22 cellular contexts compared by ENCODE assay signal in the genomic region with DNA sequence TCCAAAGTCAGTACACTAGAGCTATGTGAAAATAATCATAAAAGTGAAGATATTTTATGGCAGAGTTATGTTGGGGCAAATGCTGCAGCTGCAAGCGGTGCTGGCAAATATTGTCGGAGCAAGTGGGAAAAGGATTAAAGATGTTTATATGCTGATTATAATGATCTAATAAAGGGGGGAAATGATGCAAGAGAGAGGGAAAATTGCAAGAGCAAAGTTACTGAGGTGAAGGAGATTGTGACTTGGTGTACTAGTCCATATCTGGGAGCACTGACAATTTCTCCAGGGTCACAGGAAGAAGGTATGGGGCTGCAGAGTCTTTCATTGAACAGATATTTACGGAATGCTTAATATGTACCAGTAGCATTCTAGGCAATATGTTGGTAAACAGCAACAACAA. TPM values are rescaled to one million over a fixed set of nuclear protein-coding genes. Genes with fewer than 3 reads are reported as not detected.
A peak's percentile ranks its signal among the peaks of the same experiment; 100 is the strongest.
DNase-seq lines count a peak whose midpoint lies in the region; ATAC-seq, FAIRE-seq and TF ChIP-seq lines count a peak whose summit lies in the region.
"Had no signal": no experiment of that assay in that cellular context is flagged by ENCODE, and none has a peak within 500 bp of the region (broad histone marks: within the 10 kb centered on the region; RNA-seq: fewer than 3 reads in every experiment).

No MANE protein-coding gene starts in this region.

- no TSS peak for BruUV-seq in K562 (replicated peaks; lab: Mats Ljungman, UMichigan)

- H3K4me2 ChIP-seq in K562 (ENCODE audit: insufficient read depth, low read length): no peak overlapping the region

- H3K4me3 ChIP-seq in SK-N-MC: no peak overlapping the region
- H3K4me3 ChIP-seq in K562: no peak overlapping the region
- no peak overlapping the region for H3K4me3 ChIP-seq in fibroblast of villous mesenchyme (ENCODE audit: low read depth, low read length)
- H3K4me3 ChIP-seq: BLaER1 treated with 17β-estradiol and CSF1 and Interleukin-3, amounts not matched to agents 10 nM and 100 nM had no signal

- CTCF ChIA-PET in K562 (lab: Yijun Ruan, JAX; ENCODE audit: low intra/inter-chr PET ratio): no interaction called here

- TF ChIP-seq CTCF in K562 (IDR thresholded peaks at IDR 0.05 in 2 of 3, conservative IDR thresholded peaks at IDR 0.05 in 1 of 3; ENCODE audit: insufficient read depth in 2 of 3, low read depth in 1 of 3, low read length in 3 of 3) (no peak), fibroblast of villous mesenchyme (IDR thresholded peaks at IDR 0.05; ENCODE audit: insufficient read depth, low read depth, low read length) (no peak)

- H4K20me1 ChIP-seq in K562 (replicated peaks; ENCODE audit: control insufficient read depth, insufficient read depth, low read length): no peaks in the 10 kb centered on the region
- H4K20me1 ChIP-seq: BLaER1 treated with 17β-estradiol and CSF1 and Interleukin-3, amounts not matched to agents 10 nM and 100 nM had no signal

- intact Hi-C loops in K562 (cut with micrococcal nuclease): no loop called here

- ATAC-seq in K562 (no peak; the same call in 2 of the 3 replicates), HG02973 (IDR thresholded peaks at IDR 0.05; ENCODE audit: unreplicated experiment) (no peak), GM21447 (IDR thresholded peaks at IDR 0.05; ENCODE audit: unreplicated experiment) (no peak)
- ATAC-seq: CD8-positive, alpha-beta T cell had no signal

- H3K4me1 ChIP-seq in K562 (replicated peaks in 1 of 2; ENCODE audit: control insufficient read depth in 2 of 2, insufficient read depth in 2 of 2, low read length in 2 of 2): no peaks in the 10 kb centered on the region
- H3K4me1 ChIP-seq: Caco-2 had no signal

- 97% methylated on average over 3 of the region's 3 CpGs for WGBS in K562 (ENCODE audit: insufficient coverage, low coverage, missing lambda C conversion rate)

- H3K36me3 ChIP-seq in SK-N-MC (ENCODE audit: insufficient read depth, low read length) (peaks cover 62% of the 10 kb centered on the region), K562 (ENCODE audit: control insufficient read depth, insufficient read depth, low read length) (peaks cover 89% of the 10 kb centered on the region)

- TF ChIP-seq RAD21 in K562 (CRISPR knock-in tag; conservative IDR thresholded peaks at IDR 0.05 in 1 of 2, IDR thresholded peaks at IDR 0.05 in 1 of 2): no peak

- in situ Hi-C loops in K562 (cut with MboI): no loop called here

- FAIRE-seq in K562 (lab: Jason Lieb, UNC): no peak
- FAIRE-seq: A204.1, D721Med, G401.6, GM12892, GM18507 had no signal

- no peak overlapping the region for H2AFZ ChIP-seq in K562 (ENCODE audit: low read depth, low read length)

- H3K9ac ChIP-seq in SK-N-MC (ENCODE audit: insufficient read length) (peak overlapping the region; percentile 6), K562 (ENCODE audit: insufficient read depth in 1 of 2, low read depth in 2 of 2, low read length in 2 of 2) (no peak overlapping the region)
- H3K9ac ChIP-seq: BLaER1 treated with 17β-estradiol and CSF1 and Interleukin-3, amounts not matched to agents 10 nM and 100 nM had no signal

- H3K79me2 ChIP-seq in K562 (ENCODE audit: control insufficient read depth, insufficient read depth, low read length): no peaks in the 10 kb centered on the region; the same call in 2 of the 3 replicates

- no peak for TF ChIP-seq EP300 in K562 (IDR thresholded peaks at IDR 0.05; ENCODE audit: low read length)

- no peaks in the 10 kb centered on the region for H3K9me1 ChIP-seq in K562 (ENCODE audit: control insufficient read depth, insufficient read depth, low read length)

- no peak for TF ChIP-seq POLR2A in K562 (conservative IDR thresholded peaks at IDR 0.05)

- H3K27me3 ChIP-seq in K562 (ENCODE audit: control insufficient read depth in 2 of 2, insufficient read depth in 2 of 2, low read length in 2 of 2): no peaks in the 10 kb centered on the region
- H3K27me3 ChIP-seq: BLaER1 treated with 17β-estradiol and CSF1 and Interleukin-3, amounts not matched to agents 10 nM and 100 nM had no signal

- H3K27ac ChIP-seq in SK-N-MC (peak overlapping the region; percentile 62), K562 (ENCODE audit: extremely low read depth, low read depth, low read length) (no peak overlapping the region; the same call in 2 of the 3 replicates)
- H3K27ac ChIP-seq: C4-2B had no signal

- POLR2A ChIA-PET in K562 (lab: Yijun Ruan, JAX): interaction anchor here (1.1 to 1.5 kb wide), 3 partner anchors 8 to 18 kb away, joined by 3 to 7 read pairs (median 3); no protein-coding TSS in a partner anchor

- no peak for DNase-seq in SK-N-MC (ENCODE audit: low read depth, low spot score)
- no peak for DNase-seq in K562 (ENCODE audit: extremely low read depth in 1 of 4, low spot score in 3 of 4)
- peak; percentile 72 for DNase-seq in fibroblast of villous mesenchyme (ENCODE audit: low read depth)
- DNase-seq in NCI-H82 (lab: John Stamatoyannopoulos, UW): no peak
- no peak for DNase-seq in NAMALWA (ENCODE audit: low spot score)
- DNase-seq: 8988T; AML-193; Caco-2; Calu3; CD4-positive, alpha-beta T cell; CD8-positive, alpha-beta T cell; DMS79 treated with DMSO at 0.1 percent for 48 hours; GF-D8 had no signal

- H3K9me3 ChIP-seq in SK-N-MC (ENCODE audit: low read depth, low read length) (no peaks in the 10 kb centered on the region), K562 (replicated peaks; ENCODE audit: control insufficient read depth, insufficient read depth, low read depth, low read length) (no peaks in the 10 kb centered on the region)
- H3K9me3 ChIP-seq: BLaER1 treated with 17β-estradiol and CSF1 and Interleukin-3, amounts not matched to agents 10 nM and 100 nM; Caco-2 had no signal

TF ChIP-seq in K562, 482 proteins besides CTCF, POLR2A, EP300 and RAD21:
- TF ChIP-seq, protein P1, sequence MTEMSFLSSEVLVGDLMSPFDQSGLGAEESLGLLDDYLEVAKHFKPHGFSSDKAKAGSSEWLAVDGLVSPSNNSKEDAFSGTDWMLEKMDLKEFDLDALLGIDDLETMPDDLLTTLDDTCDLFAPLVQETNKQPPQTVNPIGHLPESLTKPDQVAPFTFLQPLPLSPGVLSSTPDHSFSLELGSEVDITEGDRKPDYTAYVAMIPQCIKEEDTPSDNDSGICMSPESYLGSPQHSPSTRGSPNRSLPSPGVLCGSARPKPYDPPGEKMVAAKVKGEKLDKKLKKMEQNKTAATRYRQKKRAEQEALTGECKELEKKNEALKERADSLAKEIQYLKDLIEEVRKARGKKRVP (CRISPR knock-in tag; IDR thresholded peaks at IDR 0.05): peak; percentile 73
- TF ChIP-seq, protein P2, sequence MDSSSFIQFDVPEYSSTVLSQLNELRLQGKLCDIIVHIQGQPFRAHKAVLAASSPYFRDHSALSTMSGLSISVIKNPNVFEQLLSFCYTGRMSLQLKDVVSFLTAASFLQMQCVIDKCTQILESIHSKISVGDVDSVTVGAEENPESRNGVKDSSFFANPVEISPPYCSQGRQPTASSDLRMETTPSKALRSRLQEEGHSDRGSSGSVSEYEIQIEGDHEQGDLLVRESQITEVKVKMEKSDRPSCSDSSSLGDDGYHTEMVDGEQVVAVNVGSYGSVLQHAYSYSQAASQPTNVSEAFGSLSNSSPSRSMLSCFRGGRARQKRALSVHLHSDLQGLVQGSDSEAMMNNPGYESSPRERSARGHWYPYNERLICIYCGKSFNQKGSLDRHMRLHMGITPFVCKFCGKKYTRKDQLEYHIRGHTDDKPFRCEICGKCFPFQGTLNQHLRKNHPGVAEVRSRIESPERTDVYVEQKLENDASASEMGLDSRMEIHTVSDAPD (CRISPR knock-in tag; IDR thresholded peaks at IDR 0.05): no peak
- TF ChIP-seq TRIM24 (IDR thresholded peaks at IDR 0.05): peak; percentile 10 to 69; a peak in 2 of 4 replicates
- TF ChIP-seq CEBPG (CRISPR knock-in tag; IDR thresholded peaks at IDR 0.05): peak; percentile 58; the same call in 1 of the 2 replicates
- TF ChIP-seq CEBPG (tag; conservative IDR thresholded peaks at IDR 0.05 in 1 of 2, IDR thresholded peaks at IDR 0.05 in 1 of 2): peak; percentile 53 to 88; a peak in 3 of 4 replicates
- TF ChIP-seq, protein P3, sequence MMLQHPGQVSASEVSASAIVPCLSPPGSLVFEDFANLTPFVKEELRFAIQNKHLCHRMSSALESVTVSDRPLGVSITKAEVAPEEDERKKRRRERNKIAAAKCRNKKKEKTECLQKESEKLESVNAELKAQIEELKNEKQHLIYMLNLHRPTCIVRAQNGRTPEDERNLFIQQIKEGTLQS (IDR thresholded peaks at IDR 0.05): peak; percentile 66
- TF ChIP-seq, protein P3 (CRISPR knock-in tag; conservative IDR thresholded peaks at IDR 0.05): no peak
TF ChIP-seq in K562: peak in this region for 4.

RNA-seq across cellular contexts. Expression of a gene that starts 45.8 kb away (rescaled TPM):
- 56.4 and 233 TPM in 2 replicates for total RNA-seq in K562 (2011; cell fraction: chromatin; rRNA removed; ENCODE audit: low replicate concordance)
- 23.2 and 36.5 TPM in 2 replicates for total RNA-seq in K562 (2011; cell fraction: nucleolus; rRNA removed)
- total RNA-seq in K562 (2011; cell fraction: nucleoplasm; rRNA removed): 41.7 and 99.9 TPM in 2 replicates
- 82.5 and 115 TPM in 2 replicates for total RNA-seq in K562 (2014; rRNA removed)
- 125 and 154 TPM in 2 replicates for total RNA-seq in K562 (2014; rRNA removed; fragmentation: Illumina TruSeq; extraction: Trizol)
- 124 and 127 TPM in 2 replicates for total RNA-seq in K562 (2015; rRNA removed; fragmentation: Illumina TruSeq; extraction: Trizol)
- total RNA-seq in K562 (2021): 84.0 and 94.7 TPM in 2 replicates
- polyA plus RNA-seq in K562 (2011; rRNA removed): 57.6 and 74.7 TPM in 2 replicates
- polyA plus RNA-seq in K562 (2011; cell fraction: cytosol; rRNA removed): 10.5 and 18.5 TPM in 2 replicates
- polyA plus RNA-seq in K562 (2011; cell fraction: nucleus; rRNA removed): 40.5 and 65.5 TPM in 2 replicates
- 41.0 and 42.7 TPM in 2 replicates for polyA plus RNA-seq in K562 (2012)
- 77.8 and 109 TPM in 2 replicates for polyA plus RNA-seq in K562 (2014; fragmentation: Illumina TruSeq; extraction: Trizol)
- polyA plus RNA-seq in K562 (2014; fragmentation: Nextera tagmentation; extraction: Ambion mirVana): 10 to 100 TPM; 19.7 to 30.8 TPM
- polyA plus RNA-seq in K562 (2014; rRNA removed): 65.8 and 70.4 TPM in 2 replicates
- polyA minus RNA-seq in K562 (2011; rRNA and poly(A)+ RNA removed): 223 and 233 TPM in 2 replicates
- polyA minus RNA-seq in K562 (2011; cell fraction: cytosol; rRNA and poly(A)+ RNA removed): 48.7 and 78.7 TPM in 2 replicates
- polyA minus RNA-seq in K562 (2011; cell fraction: nucleus; rRNA and poly(A)+ RNA removed): 70.0 and 122 TPM in 2 replicates
- 81.2 and 91.5 TPM in 2 replicates for total RNA-seq in fibroblast of villous mesenchyme
